ENCODE assay signal across 10 cellular contexts in genomic region chr1:8023995-8024313, GRCh38. TPM values are rescaled to one million over a fixed set of nuclear protein-coding genes. Genes with fewer than 3 reads are reported as not detected.
DNase-seq lines count a peak whose midpoint lies in the region; ATAC-seq and TF ChIP-seq lines count a peak whose summit lies in the region.
"Had no signal": no experiment of that assay in that cellular context is flagged by ENCODE, and none has a peak within 500 bp of the region (broad histone marks: within the 10 kb centered on the region; RNA-seq: fewer than 3 reads in every experiment).

No MANE protein-coding gene starts in this region.

- H3K4me3 ChIP-seq in choroid plexus epithelial cell (ENCODE audit: low read depth, low read length) (peak overlapping the region; percentile 86), subcutaneous abdominal adipose tissue (ENCODE audit: low read depth in 1 of 5, low read length in 5 of 5) (peak overlapping the region; percentile 79 to 98 (median 87)), Karpas-422 (ENCODE audit: low read length) (no peak overlapping the region)

- peaks cover 0 to 3% (median 0%) of the 10 kb centered on the region in 5 donors for H3K36me3 ChIP-seq in subcutaneous abdominal adipose tissue (ENCODE audit: control insufficient read depth in 5 of 5, insufficient read depth in 5 of 5, low read length in 5 of 5)
- H3K36me3 ChIP-seq in Karpas-422 (ENCODE audit: insufficient read depth, low read length) = no peaks in the 10 kb centered on the region
- H3K36me3 ChIP-seq: neutrophil had no signal

- no peak overlapping the region for H3K4me2 ChIP-seq in Karpas-422 (ENCODE audit: low read depth, low read length, poor library complexity, severe bottlenecking)

- H2AFZ ChIP-seq in Karpas-422 (ENCODE audit: low read length) = no peak overlapping the region

- H3K4me1 ChIP-seq in subcutaneous abdominal adipose tissue (ENCODE audit: control insufficient read depth in 5 of 5, insufficient read depth in 5 of 5, low read length in 5 of 5) = peaks cover 4 to 70% (median 43%) of the 10 kb centered on the region in 5 donors
- no peaks in the 10 kb centered on the region for H3K4me1 ChIP-seq in Karpas-422 (ENCODE audit: low read length)

- H3K27ac ChIP-seq in subcutaneous abdominal adipose tissue (ENCODE audit: low read depth, low read length) = no peak overlapping the region
- no peak overlapping the region for H3K27ac ChIP-seq in Karpas-422 (ENCODE audit: low read length)
- H3K27ac ChIP-seq: neutrophil had no signal

- no peaks in the 10 kb centered on the region for H4K20me1 ChIP-seq in Karpas-422 (ENCODE audit: insufficient read depth, low read depth, low read length)

- TF ChIP-seq CTCF in choroid plexus epithelial cell (conservative IDR thresholded peaks at IDR 0.05; ENCODE audit: low read depth, low read length) = no peak

- H3K9ac ChIP-seq in subcutaneous abdominal adipose tissue (ENCODE audit: low read length in 5 of 5) = peak overlapping the region in 2 of 5 donors; percentile 0 to 93
- H3K9ac ChIP-seq in Karpas-422 (ENCODE audit: low read length) = no peak overlapping the region

- H3K9me3 ChIP-seq in subcutaneous abdominal adipose tissue (ENCODE audit: control insufficient read depth in 5 of 5, low read length in 5 of 5) (no peaks in the 10 kb centered on the region), Karpas-422 (ENCODE audit: low read length) (no peaks in the 10 kb centered on the region)
- H3K9me3 ChIP-seq: neutrophil had no signal

- DNase-seq in HT1080 (ENCODE audit: low read depth) (peak; percentile 19), choroid plexus epithelial cell (ENCODE audit: low read depth) (peak; percentile 29), medulla oblongata (ENCODE audit: extremely low spot score) (peak; percentile 12), Karpas-422 (no peak), DMS 273 (lab: John Stamatoyannopoulos, UW; ENCODE audit: unreplicated experiment) (no peak), A172 (ENCODE audit: low spot score) (no peak)
- DNase-seq: NCI-H524 treated with DMSO at 0.1 percent for 48 hours had no signal

- H3K79me2 ChIP-seq in Karpas-422 (ENCODE audit: low read length) = no peaks in the 10 kb centered on the region

- H3K27me3 ChIP-seq in subcutaneous abdominal adipose tissue (ENCODE audit: control insufficient read depth in 5 of 5, insufficient read depth in 4 of 5, low read length in 5 of 5) (no peaks in the 10 kb centered on the region), Karpas-422 (ENCODE audit: low read length) (no peaks in the 10 kb centered on the region)

- H3K9me2 ChIP-seq in Karpas-422 (replicated peaks; ENCODE audit: insufficient read depth, low read length) = no peaks in the 10 kb centered on the region

- ATAC-seq in HG03280 (IDR thresholded peaks at IDR 0.05; ENCODE audit: unreplicated experiment) = no peak

RNA-seq across cellular contexts. Expression of gene ERRFI1, which starts 2.2 kb away (rescaled TPM):
- 143 and 169 TPM in 2 replicates for total RNA-seq in HT1080 (2014; rRNA removed; shearing (Covaris generic))
- polyA plus RNA-seq in HT1080 (2015; cell fraction: cytosol; rRNA removed) = 293 and 378 TPM in 2 replicates
- 266 and 294 TPM in 2 replicates for polyA plus RNA-seq in HT1080 (2015; cell fraction: nucleus; rRNA removed)
- total RNA-seq in Karpas-422 (2014; rRNA removed; shearing (Covaris generic); ENCODE audit: low replicate concordance) = not detected in 2 replicates
- total RNA-seq in A172 (2014; rRNA removed; shearing (Covaris generic)) = 92.1 and 100 TPM in 2 replicates

Comparison
In these comparisons a context has a peak if more than half of its experiments do, and no peak if none do; other contexts are left out.
1. DNase-seq: peak in HT1080 (single experiment), choroid plexus epithelial cell (single experiment) and medulla oblongata (single experiment); none in Karpas-422 (single experiment), DMS 273 (single experiment) and A172 (single experiment).
2. RNA of gene ERRFI1, which starts 2.2 kb away (total RNA-seq): 143 to 169 TPM in HT1080 and 92.1 to 100 TPM in A172; not detected in Karpas-422; every median in the first group is over 10 times any median in the second.